In the genomic region with DNA sequence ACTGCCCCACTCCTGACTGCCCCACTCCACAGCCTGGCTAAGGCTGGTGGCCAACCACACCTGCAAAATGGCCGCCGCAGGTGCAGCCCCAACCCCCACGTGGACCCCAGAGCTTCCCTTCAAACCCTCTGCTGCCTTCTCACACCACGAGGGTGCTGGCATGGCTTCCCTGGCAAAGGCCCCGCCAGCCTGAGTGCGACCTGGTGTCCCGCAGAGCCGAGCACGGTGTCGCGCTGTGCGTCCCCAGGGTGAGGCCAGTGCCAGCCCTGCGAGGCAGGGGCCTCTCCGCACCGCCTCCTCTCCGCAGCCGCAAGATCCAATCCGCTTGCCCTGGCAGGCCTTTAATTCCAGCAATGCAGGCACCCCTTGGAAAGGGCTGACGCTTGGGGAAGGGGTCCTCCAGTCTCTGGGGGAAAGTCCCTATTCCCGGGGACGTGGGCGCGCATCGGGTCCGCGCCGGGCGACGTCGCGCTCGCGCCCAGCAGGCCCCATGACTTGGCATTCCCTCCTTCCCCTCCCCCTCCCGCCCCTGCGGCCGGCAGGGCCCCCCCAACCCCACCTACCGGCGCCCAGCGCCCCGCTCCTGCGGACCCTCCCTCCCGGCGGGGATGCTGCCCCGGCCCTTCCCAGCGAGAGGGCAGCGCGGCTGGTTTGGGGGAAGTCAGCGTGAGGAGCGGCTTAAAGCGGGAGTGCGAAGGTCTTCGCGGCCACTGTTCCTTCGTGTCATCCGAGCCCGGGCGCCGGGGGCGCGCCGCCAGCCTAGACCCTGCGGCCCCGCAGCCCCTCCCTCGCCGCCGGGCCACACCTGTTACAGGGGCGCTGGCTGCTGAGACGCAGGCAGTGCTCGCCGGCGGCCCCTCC, we compare ENCODE assay signal across 8 cellular contexts. TPM values are rescaled to one million over a fixed set of nuclear protein-coding genes. Genes with fewer than 3 reads are reported as not detected.
A peak's percentile ranks its signal among the peaks of the same experiment; 100 is the strongest.
DNase-seq lines count a peak whose midpoint lies in the region; ATAC-seq and TF ChIP-seq lines count a peak whose summit lies in the region.

No MANE protein-coding gene starts in this region.

- peaks cover 41% of the 10 kb centered on the region for H3K27me3 Mint-ChIP-seq in activated T-helper 1 cell treated with anti-CD3 and anti-CD28 coated beads, Interleukin-12 subunit alpha, Interleukin-12 subunit beta, Interleukin-2, Interleukin-4 antibody, amounts not matched to agents 30 ng/mL and 10 ng/mL and 1 ng/mL, durations not matched to agents 14 hours and 24 hours and 36 hours (ENCODE audit: insufficient read depth)

- H3K36me3 ChIP-seq in H7 (replicated peaks; ENCODE audit: control insufficient read depth, insufficient read depth, low read length) (peaks cover 2% of the 10 kb centered on the region; the same call in 1 of the 2 replicates), NT2/D1 (ENCODE audit: insufficient read depth, insufficient read length, low read length) (no peaks in the 10 kb centered on the region), left ventricle myocardium inferior (no peaks in the 10 kb centered on the region), psoas muscle (ENCODE audit: insufficient read depth in 1 of 2, low read depth in 1 of 2) (no peaks in the 10 kb centered on the region)

- H3K4me1 Mint-ChIP-seq in activated T-helper 1 cell treated with anti-CD3 and anti-CD28 coated beads, Interleukin-12 subunit alpha, Interleukin-12 subunit beta, Interleukin-2, Interleukin-4 antibody, amounts not matched to agents 30 ng/mL and 10 ng/mL and 1 ng/mL, durations not matched to agents 14 hours and 24 hours and 36 hours (ENCODE audit: low read depth), result no peaks in the 10 kb centered on the region

- H3K36me3 Mint-ChIP-seq in activated T-helper 1 cell treated with anti-CD3 and anti-CD28 coated beads, Interleukin-12 subunit alpha, Interleukin-12 subunit beta, Interleukin-2, Interleukin-4 antibody, amounts not matched to agents 30 ng/mL and 10 ng/mL and 1 ng/mL, durations not matched to agents 14 hours and 24 hours and 36 hours (ENCODE audit: low read depth), result no peaks in the 10 kb centered on the region

- peak overlapping the region; percentile 71 for H3K9ac ChIP-seq in NT2/D1 (ENCODE audit: insufficient read length, low read depth)

- no peak overlapping the region for H3K4me3 Mint-ChIP-seq in activated T-helper 1 cell treated with anti-CD3 and anti-CD28 coated beads, Interleukin-12 subunit alpha, Interleukin-12 subunit beta, Interleukin-2, Interleukin-4 antibody, amounts not matched to agents 30 ng/mL and 10 ng/mL and 1 ng/mL, durations not matched to agents 14 hours and 24 hours and 36 hours

- peaks cover 34% of the 10 kb centered on the region for H3K27me3 ChIP-seq in H7 (ENCODE audit: control insufficient read depth, insufficient read depth, low read length)
- H3K27me3 ChIP-seq in NT2/D1 (ENCODE audit: insufficient read depth, insufficient read length), result peaks cover 68% of the 10 kb centered on the region
- H3K27me3 ChIP-seq in left ventricle myocardium inferior (ENCODE audit: low read depth), result peaks cover 96% of the 10 kb centered on the region
- peaks cover 0 to 62% (median 20%) of the 10 kb centered on the region in 3 donors for H3K27me3 ChIP-seq in psoas muscle (ENCODE audit: insufficient read depth in 3 of 3, low read length in 2 of 3)

- WGBS in psoas muscle, 3 donors, result 6 to 11% (median 6%) methylated on average over 51 to 71 of the region's 71 CpGs

- intact Hi-C loops in left ventricle myocardium inferior (cut with micrococcal nuclease), result no loop called here
- intact Hi-C loops in psoas muscle (cut with DNase I), result no loop called here
- intact Hi-C loops in activated T-helper 1 cell treated with anti-CD3 and anti-CD28 coated beads, Interleukin-12 subunit alpha, Interleukin-12 subunit beta, Interleukin-2, Interleukin-4 antibody, amounts not matched to agents 30 ng/mL and 10 ng/mL and 1 ng/mL, durations not matched to agents 14 hours and 24 hours and 36 hours (cut with micrococcal nuclease), result no loop called here

- H3K9me3 ChIP-seq in NT2/D1 (ENCODE audit: insufficient read depth, low read length), result peaks cover 8% of the 10 kb centered on the region; the same call in 1 of the 2 replicates
- peaks cover 22% of the 10 kb centered on the region for H3K9me3 ChIP-seq in left ventricle myocardium inferior (replicated peaks)
- no peaks in the 10 kb centered on the region for H3K9me3 ChIP-seq in psoas muscle

- no peak overlapping the region for H3K27ac Mint-ChIP-seq in activated T-helper 1 cell treated with anti-CD3 and anti-CD28 coated beads, Interleukin-12 subunit alpha, Interleukin-12 subunit beta, Interleukin-2, Interleukin-4 antibody, amounts not matched to agents 30 ng/mL and 10 ng/mL and 1 ng/mL, durations not matched to agents 14 hours and 24 hours and 36 hours

- ATAC-seq in psoas muscle (peak in 2 of 4 donors; percentile 23 to 39), GM18868 (IDR thresholded peaks at IDR 0.05; ENCODE audit: unreplicated experiment) (no peak)

- H3K27ac ChIP-seq in left ventricle myocardium inferior (replicated peaks), result no peak overlapping the region
- no peak overlapping the region for H3K27ac ChIP-seq in psoas muscle

- H3K9me3 Mint-ChIP-seq in activated T-helper 1 cell treated with anti-CD3 and anti-CD28 coated beads, Interleukin-12 subunit alpha, Interleukin-12 subunit beta, Interleukin-2, Interleukin-4 antibody, amounts not matched to agents 30 ng/mL and 10 ng/mL and 1 ng/mL, durations not matched to agents 14 hours and 24 hours and 36 hours, result peaks cover 6% of the 10 kb centered on the region

- CTCF ChIA-PET in GM10248 (lab: Yijun Ruan, JAX), result no interaction called here

- H3K4me3 ChIP-seq in H7 (ENCODE audit: insufficient read depth, low read depth, low read length) (peak overlapping the region; percentile 82), NT2/D1 (ENCODE audit: insufficient read length, low read depth) (peak overlapping the region; percentile 63), left ventricle myocardium inferior (peak overlapping the region; percentile 56), psoas muscle (peak overlapping the region; percentile 51)

- no peak for TF ChIP-seq CTCF in left ventricle myocardium inferior (IDR thresholded peaks at IDR 0.05; ENCODE audit: borderline replicate concordance)
- no peak for TF ChIP-seq CTCF in psoas muscle (IDR thresholded peaks at IDR 0.05)
- TF ChIP-seq CTCF in GM10248 (IDR thresholded peaks at IDR 0.05; ENCODE audit: control extremely low read depth, extremely low read depth, low read depth, missing control alignments), result no peak

- POLR2A ChIA-PET in GM10248 (lab: Yijun Ruan, JAX), result no interaction called here

- peak; percentile 92 for DNase-seq in H7
- DNase-seq in NT2/D1 (ENCODE audit: low read depth, low spot score), result no peak
- peak; percentile 10 for DNase-seq in left ventricle myocardium inferior
- peak in 1 of 2 donors; percentile 39 for DNase-seq in psoas muscle
- DNase-seq in HK-2 (ENCODE audit: unreplicated experiment), result no peak
- no peak for DNase-seq in GM10248 (ENCODE audit: extremely low spot score)
- DNase-seq in activated T-helper 1 cell treated with anti-CD3 and anti-CD28 coated beads, Interleukin-12 subunit alpha, Interleukin-12 subunit beta, Interleukin-2, Interleukin-4 antibody, amounts not matched to agents 30 ng/mL and 10 ng/mL and 1 ng/mL, durations not matched to agents 14 hours and 24 hours and 36 hours (ENCODE audit: low spot score), result no peak

- peaks cover 2% of the 10 kb centered on the region for H3K4me1 ChIP-seq in NT2/D1 (ENCODE audit: insufficient read depth, insufficient read length)
- H3K4me1 ChIP-seq in left ventricle myocardium inferior, result peaks cover 25% of the 10 kb centered on the region
- H3K4me1 ChIP-seq in psoas muscle, result peaks cover 3% of the 10 kb centered on the region

RNA-seq across cellular contexts. Expression of gene KIF1A, which starts 1.2 kb away (rescaled TPM):
- total RNA-seq in H7 (2014; rRNA removed; shearing (Covaris generic)), result 46.8 and 51.6 TPM in 2 replicates
- 2.0 TPM for total RNA-seq in left ventricle myocardium inferior
- 1 to 10 TPM in 1 of 4 donors, under 1 TPM in 1, not detected in 2; 0.18 to 1.2 TPM for total RNA-seq in psoas muscle
- under 1 TPM; 0.01 to 0.12 (median 0.10) TPM for polyA plus RNA-seq in psoas muscle
- total RNA-seq in activated T-helper 1 cell treated with anti-CD3 and anti-CD28 coated beads, Interleukin-12 subunit alpha, Interleukin-12 subunit beta, Interleukin-2, Interleukin-4 antibody, amounts not matched to agents 30 ng/mL and 10 ng/mL and 1 ng/mL, durations not matched to agents 14 hours and 24 hours and 36 hours, result 0.66 and 0.83 TPM in 2 replicates

RNA-seq across cellular contexts. Expression of gene AGXT, which starts 49.9 kb away (rescaled TPM):
- total RNA-seq in H7 (2014; rRNA removed; shearing (Covaris generic)), result not detected in 2 replicates
- not detected for total RNA-seq in left ventricle myocardium inferior
- under 1 TPM in 1 of 4 donors, not detected in 3; 0.30 TPM for total RNA-seq in psoas muscle
- polyA plus RNA-seq in psoas muscle, result 1 to 10 TPM in 1 of 3 donors, under 1 TPM in 1, not detected in 1; 0.11 to 1.3 TPM
- not detected in 2 replicates for total RNA-seq in activated T-helper 1 cell treated with anti-CD3 and anti-CD28 coated beads, Interleukin-12 subunit alpha, Interleukin-12 subunit beta, Interleukin-2, Interleukin-4 antibody, amounts not matched to agents 30 ng/mL and 10 ng/mL and 1 ng/mL, durations not matched to agents 14 hours and 24 hours and 36 hours

Comparison
In these comparisons a context has a peak if more than half of its experiments do, and no peak if none do; other contexts are left out.
1. DNase-seq: peak in H7 (single experiment) and left ventricle myocardium inferior (single experiment); none in NT2/D1 (single experiment), HK-2 (single experiment), GM10248 (single experiment) and activated T-helper 1 cell treated with anti-CD3 and anti-CD28 coated beads, Interleukin-12 subunit alpha, Interleukin-12 subunit beta, Interleukin-2, Interleukin-4 antibody, amounts not matched to agents 30 ng/mL and 10 ng/mL and 1 ng/mL, durations not matched to agents 14 hours and 24 hours and 36 hours (single experiment).
2. RNA of gene KIF1A, which starts 1.2 kb away (total RNA-seq): 46.8 to 51.6 TPM in H7; 2.0 TPM in left ventricle myocardium inferior (single experiment), 0.66 to 0.83 TPM in activated T-helper 1 cell treated with anti-CD3 and anti-CD28 coated beads, Interleukin-12 subunit alpha, Interleukin-12 subunit beta, Interleukin-2, Interleukin-4 antibody, amounts not matched to agents 30 ng/mL and 10 ng/mL and 1 ng/mL, durations not matched to agents 14 hours and 24 hours and 36 hours and 0.18 to 1.2 TPM in psoas muscle; every median in the first group is over 10 times any median in the second.
3. Peak in every context shown above with its lines, with median percentiles within 50 percentile points of each other: H3K4me3 ChIP-seq.